1 cellular context compared by ENCODE assay signal in the genomic region with DNA sequence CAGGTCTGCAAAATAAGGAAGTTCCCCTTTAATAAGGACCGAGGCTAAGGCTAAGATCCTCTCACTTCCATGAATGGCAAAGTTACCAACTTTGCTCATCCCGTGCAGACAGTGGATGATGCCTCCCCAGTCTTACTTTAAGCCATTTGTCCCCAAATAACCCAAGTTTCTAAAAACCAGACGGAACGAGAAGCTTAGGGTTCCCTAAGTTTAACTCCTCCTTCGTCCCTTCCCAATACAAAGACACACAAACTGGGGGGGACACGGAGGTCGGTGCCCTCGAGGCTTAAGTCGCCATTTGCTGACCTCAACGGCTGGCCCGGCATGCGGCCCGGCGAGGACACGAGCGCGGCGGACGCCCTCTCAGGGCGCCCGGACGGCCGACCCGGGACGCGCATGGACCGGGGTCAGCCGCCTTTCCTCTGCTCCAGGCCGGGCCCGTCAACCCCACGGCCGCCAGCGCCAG.
TF ChIP-seq lines count a peak whose summit lies in the region.

No MANE protein-coding gene starts in this region.

TF ChIP-seq in HepG2, 621 proteins besides CTCF, POLR2A, EP300 and RAD21 (continued from another document and continues in another):
- TF ChIP-seq, protein P1, sequence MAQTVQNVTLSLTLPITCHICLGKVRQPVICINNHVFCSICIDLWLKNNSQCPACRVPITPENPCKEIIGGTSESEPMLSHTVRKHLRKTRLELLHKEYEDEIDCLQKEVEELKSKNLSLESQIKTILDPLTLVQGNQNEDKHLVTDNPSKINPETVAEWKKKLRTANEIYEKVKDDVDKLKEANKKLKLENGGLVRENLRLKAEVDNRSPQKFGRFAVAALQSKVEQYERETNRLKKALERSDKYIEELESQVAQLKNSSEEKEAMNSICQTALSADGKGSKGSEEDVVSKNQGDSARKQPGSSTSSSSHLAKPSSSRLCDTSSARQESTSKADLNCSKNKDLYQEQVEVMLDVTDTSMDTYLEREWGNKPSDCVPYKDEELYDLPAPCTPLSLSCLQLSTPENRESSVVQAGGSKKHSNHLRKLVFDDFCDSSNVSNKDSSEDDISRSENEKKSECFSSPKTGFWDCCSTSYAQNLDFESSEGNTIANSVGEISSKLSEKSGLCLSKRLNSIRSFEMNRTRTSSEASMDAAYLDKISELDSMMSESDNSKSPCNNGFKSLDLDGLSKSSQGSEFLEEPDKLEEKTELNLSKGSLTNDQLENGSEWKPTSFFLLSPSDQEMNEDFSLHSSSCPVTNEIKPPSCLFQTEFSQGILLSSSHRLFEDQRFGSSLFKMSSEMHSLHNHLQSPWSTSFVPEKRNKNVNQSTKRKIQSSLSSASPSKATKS (CRISPR knock-in tag; IDR thresholded peaks at IDR 0.05) = no peak
- TF ChIP-seq, protein P2, sequence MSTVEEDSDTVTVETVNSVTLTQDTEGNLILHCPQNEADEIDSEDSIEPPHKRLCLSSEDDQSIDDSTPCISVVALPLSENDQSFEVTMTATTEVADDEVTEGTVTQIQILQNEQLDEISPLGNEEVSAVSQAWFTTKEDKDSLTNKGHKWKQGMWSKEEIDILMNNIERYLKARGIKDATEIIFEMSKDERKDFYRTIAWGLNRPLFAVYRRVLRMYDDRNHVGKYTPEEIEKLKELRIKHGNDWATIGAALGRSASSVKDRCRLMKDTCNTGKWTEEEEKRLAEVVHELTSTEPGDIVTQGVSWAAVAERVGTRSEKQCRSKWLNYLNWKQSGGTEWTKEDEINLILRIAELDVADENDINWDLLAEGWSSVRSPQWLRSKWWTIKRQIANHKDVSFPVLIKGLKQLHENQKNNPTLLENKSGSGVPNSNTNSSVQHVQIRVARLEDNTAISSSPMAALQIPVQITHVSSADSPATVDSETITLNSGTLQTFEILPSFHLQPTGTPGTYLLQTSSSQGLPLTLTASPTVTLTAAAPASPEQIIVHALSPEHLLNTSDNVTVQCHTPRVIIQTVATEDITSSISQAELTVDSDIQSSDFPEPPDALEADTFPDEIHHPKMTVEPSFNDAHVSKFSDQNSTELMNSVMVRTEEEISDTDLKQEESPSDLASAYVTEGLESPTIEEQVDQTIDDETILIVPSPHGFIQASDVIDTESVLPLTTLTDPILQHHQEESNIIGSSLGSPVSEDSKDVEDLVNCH (CRISPR knock-in tag; IDR thresholded peaks at IDR 0.05) = no peak
- TF ChIP-seq, protein P3, sequence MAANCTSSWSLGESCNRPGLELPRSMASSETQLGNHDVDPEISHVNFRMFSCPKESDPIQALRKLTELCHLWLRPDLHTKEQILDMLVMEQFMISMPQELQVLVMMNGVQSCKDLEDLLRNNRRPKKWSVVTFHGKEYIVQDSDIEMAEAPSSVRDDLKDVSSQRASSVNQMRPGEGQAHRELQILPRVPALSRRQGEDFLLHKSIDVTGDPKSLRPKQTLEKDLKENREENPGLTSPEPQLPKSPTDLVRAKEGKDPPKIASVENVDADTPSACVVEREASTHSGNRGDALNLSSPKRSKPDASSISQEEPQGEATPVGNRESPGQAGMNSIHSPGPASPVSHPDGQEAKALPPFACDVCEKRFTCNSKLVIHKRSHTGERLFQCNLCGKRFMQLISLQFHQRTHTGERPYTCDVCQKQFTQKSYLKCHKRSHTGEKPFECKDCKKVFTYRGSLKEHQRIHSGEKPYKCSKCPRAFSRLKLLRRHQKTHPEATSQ (CRISPR knock-in tag; IDR thresholded peaks at IDR 0.05; ENCODE audit: borderline replicate concordance) = no peak
- peak; percentile 78; the same call in 1 of the 2 replicates for TF ChIP-seq ZSCAN22 (CRISPR knock-in tag; IDR thresholded peaks at IDR 0.05)
- TF ChIP-seq ZNF160 (CRISPR knock-in tag; IDR thresholded peaks at IDR 0.05) = no peak
- TF ChIP-seq, protein P4, sequence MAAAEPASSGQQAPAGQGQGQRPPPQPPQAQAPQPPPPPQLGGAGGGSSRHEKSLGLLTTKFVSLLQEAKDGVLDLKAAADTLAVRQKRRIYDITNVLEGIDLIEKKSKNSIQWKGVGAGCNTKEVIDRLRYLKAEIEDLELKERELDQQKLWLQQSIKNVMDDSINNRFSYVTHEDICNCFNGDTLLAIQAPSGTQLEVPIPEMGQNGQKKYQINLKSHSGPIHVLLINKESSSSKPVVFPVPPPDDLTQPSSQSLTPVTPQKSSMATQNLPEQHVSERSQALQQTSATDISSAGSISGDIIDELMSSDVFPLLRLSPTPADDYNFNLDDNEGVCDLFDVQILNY (CRISPR knock-in tag; conservative IDR thresholded peaks at IDR 0.05) = no peak
- TF ChIP-seq, protein P5, sequence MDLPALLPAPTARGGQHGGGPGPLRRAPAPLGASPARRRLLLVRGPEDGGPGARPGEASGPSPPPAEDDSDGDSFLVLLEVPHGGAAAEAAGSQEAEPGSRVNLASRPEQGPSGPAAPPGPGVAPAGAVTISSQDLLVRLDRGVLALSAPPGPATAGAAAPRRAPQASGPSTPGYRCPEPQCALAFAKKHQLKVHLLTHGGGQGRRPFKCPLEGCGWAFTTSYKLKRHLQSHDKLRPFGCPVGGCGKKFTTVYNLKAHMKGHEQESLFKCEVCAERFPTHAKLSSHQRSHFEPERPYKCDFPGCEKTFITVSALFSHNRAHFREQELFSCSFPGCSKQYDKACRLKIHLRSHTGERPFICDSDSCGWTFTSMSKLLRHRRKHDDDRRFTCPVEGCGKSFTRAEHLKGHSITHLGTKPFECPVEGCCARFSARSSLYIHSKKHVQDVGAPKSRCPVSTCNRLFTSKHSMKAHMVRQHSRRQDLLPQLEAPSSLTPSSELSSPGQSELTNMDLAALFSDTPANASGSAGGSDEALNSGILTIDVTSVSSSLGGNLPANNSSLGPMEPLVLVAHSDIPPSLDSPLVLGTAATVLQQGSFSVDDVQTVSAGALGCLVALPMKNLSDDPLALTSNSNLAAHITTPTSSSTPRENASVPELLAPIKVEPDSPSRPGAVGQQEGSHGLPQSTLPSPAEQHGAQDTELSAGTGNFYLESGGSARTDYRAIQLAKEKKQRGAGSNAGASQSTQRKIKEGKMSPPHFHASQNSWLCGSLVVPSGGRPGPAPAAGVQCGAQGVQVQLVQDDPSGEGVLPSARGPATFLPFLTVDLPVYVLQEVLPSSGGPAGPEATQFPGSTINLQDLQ (CRISPR knock-in tag; IDR thresholded peaks at IDR 0.05) = no peak
- TF ChIP-seq ZNF143 (CRISPR knock-in tag; IDR thresholded peaks at IDR 0.05) = no peak; the same call in 1 of the 2 replicates
- TF ChIP-seq PITX1 (CRISPR knock-in tag; IDR thresholded peaks at IDR 0.05) = no peak; the same call in 1 of the 2 replicates
- TF ChIP-seq XBP1 (CRISPR knock-in tag; IDR thresholded peaks at IDR 0.05) = no peak; the same call in 1 of the 2 replicates
- TF ChIP-seq ZNF572 (CRISPR knock-in tag; IDR thresholded peaks at IDR 0.05) = no peak
- TF ChIP-seq, protein P6, sequence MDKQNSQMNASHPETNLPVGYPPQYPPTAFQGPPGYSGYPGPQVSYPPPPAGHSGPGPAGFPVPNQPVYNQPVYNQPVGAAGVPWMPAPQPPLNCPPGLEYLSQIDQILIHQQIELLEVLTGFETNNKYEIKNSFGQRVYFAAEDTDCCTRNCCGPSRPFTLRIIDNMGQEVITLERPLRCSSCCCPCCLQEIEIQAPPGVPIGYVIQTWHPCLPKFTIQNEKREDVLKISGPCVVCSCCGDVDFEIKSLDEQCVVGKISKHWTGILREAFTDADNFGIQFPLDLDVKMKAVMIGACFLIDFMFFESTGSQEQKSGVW (CRISPR knock-in tag; IDR thresholded peaks at IDR 0.05; ENCODE audit: borderline replicate concordance) = no peak
- no peak for TF ChIP-seq HCFC1 (IDR thresholded peaks at IDR 0.05; ENCODE audit: low read depth, low read length)
- TF ChIP-seq, protein P7, sequence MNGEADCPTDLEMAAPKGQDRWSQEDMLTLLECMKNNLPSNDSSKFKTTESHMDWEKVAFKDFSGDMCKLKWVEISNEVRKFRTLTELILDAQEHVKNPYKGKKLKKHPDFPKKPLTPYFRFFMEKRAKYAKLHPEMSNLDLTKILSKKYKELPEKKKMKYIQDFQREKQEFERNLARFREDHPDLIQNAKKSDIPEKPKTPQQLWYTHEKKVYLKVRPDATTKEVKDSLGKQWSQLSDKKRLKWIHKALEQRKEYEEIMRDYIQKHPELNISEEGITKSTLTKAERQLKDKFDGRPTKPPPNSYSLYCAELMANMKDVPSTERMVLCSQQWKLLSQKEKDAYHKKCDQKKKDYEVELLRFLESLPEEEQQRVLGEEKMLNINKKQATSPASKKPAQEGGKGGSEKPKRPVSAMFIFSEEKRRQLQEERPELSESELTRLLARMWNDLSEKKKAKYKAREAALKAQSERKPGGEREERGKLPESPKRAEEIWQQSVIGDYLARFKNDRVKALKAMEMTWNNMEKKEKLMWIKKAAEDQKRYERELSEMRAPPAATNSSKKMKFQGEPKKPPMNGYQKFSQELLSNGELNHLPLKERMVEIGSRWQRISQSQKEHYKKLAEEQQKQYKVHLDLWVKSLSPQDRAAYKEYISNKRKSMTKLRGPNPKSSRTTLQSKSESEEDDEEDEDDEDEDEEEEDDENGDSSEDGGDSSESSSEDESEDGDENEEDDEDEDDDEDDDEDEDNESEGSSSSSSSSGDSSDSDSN (CRISPR knock-in tag; IDR thresholded peaks at IDR 0.05) = no peak
- TF ChIP-seq, protein P8, sequence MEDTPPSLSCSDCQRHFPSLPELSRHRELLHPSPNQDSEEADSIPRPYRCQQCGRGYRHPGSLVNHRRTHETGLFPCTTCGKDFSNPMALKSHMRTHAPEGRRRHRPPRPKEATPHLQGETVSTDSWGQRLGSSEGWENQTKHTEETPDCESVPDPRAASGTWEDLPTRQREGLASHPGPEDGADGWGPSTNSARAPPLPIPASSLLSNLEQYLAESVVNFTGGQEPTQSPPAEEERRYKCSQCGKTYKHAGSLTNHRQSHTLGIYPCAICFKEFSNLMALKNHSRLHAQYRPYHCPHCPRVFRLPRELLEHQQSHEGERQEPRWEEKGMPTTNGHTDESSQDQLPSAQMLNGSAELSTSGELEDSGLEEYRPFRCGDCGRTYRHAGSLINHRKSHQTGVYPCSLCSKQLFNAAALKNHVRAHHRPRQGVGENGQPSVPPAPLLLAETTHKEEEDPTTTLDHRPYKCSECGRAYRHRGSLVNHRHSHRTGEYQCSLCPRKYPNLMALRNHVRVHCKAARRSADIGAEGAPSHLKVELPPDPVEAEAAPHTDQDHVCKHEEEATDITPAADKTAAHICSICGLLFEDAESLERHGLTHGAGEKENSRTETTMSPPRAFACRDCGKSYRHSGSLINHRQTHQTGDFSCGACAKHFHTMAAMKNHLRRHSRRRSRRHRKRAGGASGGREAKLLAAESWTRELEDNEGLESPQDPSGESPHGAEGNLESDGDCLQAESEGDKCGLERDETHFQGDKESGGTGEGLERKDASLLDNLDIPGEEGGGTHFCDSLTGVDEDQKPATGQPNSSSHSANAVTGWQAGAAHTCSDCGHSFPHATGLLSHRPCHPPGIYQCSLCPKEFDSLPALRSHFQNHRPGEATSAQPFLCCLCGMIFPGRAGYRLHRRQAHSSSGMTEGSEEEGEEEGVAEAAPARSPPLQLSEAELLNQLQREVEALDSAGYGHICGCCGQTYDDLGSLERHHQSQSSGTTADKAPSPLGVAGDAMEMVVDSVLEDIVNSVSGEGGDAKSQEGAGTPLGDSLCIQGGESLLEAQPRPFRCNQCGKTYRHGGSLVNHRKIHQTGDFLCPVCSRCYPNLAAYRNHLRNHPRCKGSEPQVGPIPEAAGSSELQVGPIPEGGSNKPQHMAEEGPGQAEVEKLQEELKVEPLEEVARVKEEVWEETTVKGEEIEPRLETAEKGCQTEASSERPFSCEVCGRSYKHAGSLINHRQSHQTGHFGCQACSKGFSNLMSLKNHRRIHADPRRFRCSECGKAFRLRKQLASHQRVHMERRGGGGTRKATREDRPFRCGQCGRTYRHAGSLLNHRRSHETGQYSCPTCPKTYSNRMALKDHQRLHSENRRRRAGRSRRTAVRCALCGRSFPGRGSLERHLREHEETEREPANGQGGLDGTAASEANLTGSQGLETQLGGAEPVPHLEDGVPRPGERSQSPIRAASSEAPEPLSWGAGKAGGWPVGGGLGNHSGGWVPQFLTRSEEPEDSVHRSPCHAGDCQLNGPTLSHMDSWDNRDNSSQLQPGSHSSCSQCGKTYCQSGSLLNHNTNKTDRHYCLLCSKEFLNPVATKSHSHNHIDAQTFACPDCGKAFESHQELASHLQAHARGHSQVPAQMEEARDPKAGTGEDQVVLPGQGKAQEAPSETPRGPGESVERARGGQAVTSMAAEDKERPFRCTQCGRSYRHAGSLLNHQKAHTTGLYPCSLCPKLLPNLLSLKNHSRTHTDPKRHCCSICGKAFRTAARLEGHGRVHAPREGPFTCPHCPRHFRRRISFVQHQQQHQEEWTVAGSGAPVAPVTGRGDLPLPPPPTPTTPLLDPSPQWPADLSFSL (CRISPR knock-in tag; IDR thresholded peaks at IDR 0.05) = no peak
- no peak; the same call in 1 of the 2 replicates for TF ChIP-seq MEIS1 (CRISPR knock-in tag; IDR thresholded peaks at IDR 0.05; ENCODE audit: borderline replicate concordance)
- TF ChIP-seq, protein P9, sequence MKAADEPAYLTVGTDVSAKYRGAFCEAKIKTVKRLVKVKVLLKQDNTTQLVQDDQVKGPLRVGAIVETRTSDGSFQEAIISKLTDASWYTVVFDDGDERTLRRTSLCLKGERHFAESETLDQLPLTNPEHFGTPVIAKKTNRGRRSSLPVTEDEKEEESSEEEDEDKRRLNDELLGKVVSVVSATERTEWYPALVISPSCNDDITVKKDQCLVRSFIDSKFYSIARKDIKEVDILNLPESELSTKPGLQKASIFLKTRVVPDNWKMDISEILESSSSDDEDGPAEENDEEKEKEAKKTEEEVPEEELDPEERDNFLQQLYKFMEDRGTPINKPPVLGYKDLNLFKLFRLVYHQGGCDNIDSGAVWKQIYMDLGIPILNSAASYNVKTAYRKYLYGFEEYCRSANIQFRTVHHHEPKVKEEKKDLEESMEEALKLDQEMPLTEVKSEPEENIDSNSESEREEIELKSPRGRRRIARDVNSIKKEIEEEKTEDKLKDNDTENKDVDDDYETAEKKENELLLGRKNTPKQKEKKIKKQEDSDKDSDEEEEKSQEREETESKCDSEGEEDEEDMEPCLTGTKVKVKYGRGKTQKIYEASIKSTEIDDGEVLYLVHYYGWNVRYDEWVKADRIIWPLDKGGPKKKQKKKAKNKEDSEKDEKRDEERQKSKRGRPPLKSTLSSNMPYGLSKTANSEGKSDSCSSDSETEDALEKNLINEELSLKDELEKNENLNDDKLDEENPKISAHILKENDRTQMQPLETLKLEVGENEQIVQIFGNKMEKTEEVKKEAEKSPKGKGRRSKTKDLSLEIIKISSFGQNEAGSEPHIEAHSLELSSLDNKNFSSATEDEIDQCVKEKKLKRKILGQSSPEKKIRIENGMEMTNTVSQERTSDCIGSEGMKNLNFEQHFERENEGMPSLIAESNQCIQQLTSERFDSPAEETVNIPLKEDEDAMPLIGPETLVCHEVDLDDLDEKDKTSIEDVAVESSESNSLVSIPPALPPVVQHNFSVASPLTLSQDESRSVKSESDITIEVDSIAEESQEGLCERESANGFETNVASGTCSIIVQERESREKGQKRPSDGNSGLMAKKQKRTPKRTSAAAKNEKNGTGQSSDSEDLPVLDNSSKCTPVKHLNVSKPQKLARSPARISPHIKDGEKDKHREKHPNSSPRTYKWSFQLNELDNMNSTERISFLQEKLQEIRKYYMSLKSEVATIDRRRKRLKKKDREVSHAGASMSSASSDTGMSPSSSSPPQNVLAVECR (CRISPR knock-in tag; IDR thresholded peaks at IDR 0.05; ENCODE audit: borderline replicate concordance) = no peak; the same call in 1 of the 2 replicates
- TF ChIP-seq ZFP37 (CRISPR knock-in tag; IDR thresholded peaks at IDR 0.05; ENCODE audit: borderline replicate concordance) = 0 out of 2 replicates have a peak, but pooled peaks have one; percentile 64
- TF ChIP-seq, protein P10, sequence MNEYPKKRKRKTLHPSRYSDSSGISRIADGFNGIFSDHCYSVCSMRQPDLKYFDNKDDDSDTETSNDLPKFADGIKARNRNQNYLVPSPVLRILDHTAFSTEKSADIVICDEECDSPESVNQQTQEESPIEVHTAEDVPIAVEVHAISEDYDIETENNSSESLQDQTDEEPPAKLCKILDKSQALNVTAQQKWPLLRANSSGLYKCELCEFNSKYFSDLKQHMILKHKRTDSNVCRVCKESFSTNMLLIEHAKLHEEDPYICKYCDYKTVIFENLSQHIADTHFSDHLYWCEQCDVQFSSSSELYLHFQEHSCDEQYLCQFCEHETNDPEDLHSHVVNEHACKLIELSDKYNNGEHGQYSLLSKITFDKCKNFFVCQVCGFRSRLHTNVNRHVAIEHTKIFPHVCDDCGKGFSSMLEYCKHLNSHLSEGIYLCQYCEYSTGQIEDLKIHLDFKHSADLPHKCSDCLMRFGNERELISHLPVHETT (CRISPR knock-in tag; conservative IDR thresholded peaks at IDR 0.05) = no peak
- no peak for TF ChIP-seq SUZ12 (IDR thresholded peaks at IDR 0.05; ENCODE audit: low read depth, low read length)
